1 cellular context compared by ENCODE assay signal in genomic region chr11:44565746-44566558, GRCh38.
TF ChIP-seq lines count a peak whose summit lies in the region.

No MANE protein-coding gene starts in this region.

TF ChIP-seq in HepG2, 621 proteins besides CTCF, POLR2A, EP300 and RAD21 (continued from another document):
- TF ChIP-seq AFF4 (CRISPR knock-in tag; IDR thresholded peaks at IDR 0.05) (no peak), THAP9 (CRISPR knock-in tag; IDR thresholded peaks at IDR 0.05; ENCODE audit: borderline replicate concordance) (no peak), TCF7 (IDR thresholded peaks at IDR 0.05; ENCODE audit: low read depth) (no peak), EED (CRISPR knock-in tag; IDR thresholded peaks at IDR 0.05) (peak; percentile 64; the same call in 1 of the 2 replicates), EZH2 (conservative IDR thresholded peaks at IDR 0.05; ENCODE audit: low read depth, low read length) (0 out of 2 replicates have a peak, but pooled peaks have one; percentile 41), ZNF704 (CRISPR knock-in tag; IDR thresholded peaks at IDR 0.05; ENCODE audit: borderline replicate concordance) (no peak)
